Comparison of ENCODE assay signal across 35 cellular contexts in genomic region chr16:72324578-72324977, GRCh38.
"Had no signal": no experiment of that assay in that cellular context is flagged by ENCODE, and none has a peak within 500 bp of the region (broad histone marks: within the 10 kb centered on the region; RNA-seq: fewer than 3 reads in every experiment).

No MANE protein-coding gene starts in this region.

- H3K9me3 ChIP-seq: MG63 had no signal

- DNase-seq: Karpas-422, Kasumi-1, MG63, MM.1S, MV-4-11, NCI-H1048, NCI-H1092, NCI-H1092 treated with DMSO at 0.1 percent for 48 hours, NCI-H1105, NCI-H1105 treated with DMSO at 0.1 percent for 48 hours, NCI-H1417, NCI-H1417 treated with DMSO at 0.1 percent for 48 hours, NCI-H1436, NCI-H1436 treated with DMSO at 0.1 percent for 48 hours, NCI-H146, NCI-H1694, NCI-H1694 treated with DMSO at 0.1 percent for 48 hours, NCI-H187, NCI-H187 treated with DMSO at 0.1 percent for 48 hours, NCI-H1930, NCI-H2029, NCI-H2029 treated with DMSO at 0.1 percent for 48 hours, NCI-H2081, NCI-H2081 treated with DMSO at 0.1 percent for 48 hours, NCI-H2107, NCI-H2171, NCI-H2171 treated with DMSO at 0.1 percent for 48 hours, NCI-H2227 treated with DMSO at 0.1 percent for 48 hours, NCI-H226, NCI-H345, NCI-H446, NCI-H446 treated with DMSO at 0.1 percent for 48 hours, NCI-H510A, NCI-H510A treated with DMSO at 0.1 percent for 48 hours, NCI-H524 had no signal

- H3K4me3 ChIP-seq: MG63 had no signal

- H3K36me3 ChIP-seq: MG63 had no signal

- H3K27me3 ChIP-seq: MG63 had no signal
